16 cellular contexts compared by ENCODE assay signal in genomic region chr2:101930019-101930418, GRCh38.
DNase-seq lines count a peak whose midpoint lies in the region; ATAC-seq, FAIRE-seq and TF ChIP-seq lines count a peak whose summit lies in the region.
"Had no signal": no experiment of that assay in that cellular context is flagged by ENCODE, and none has a peak within 500 bp of the region (broad histone marks: within the 10 kb centered on the region; RNA-seq: fewer than 3 reads in every experiment).

No MANE protein-coding gene starts in this region.

- peaks cover 21% of the 10 kb centered on the region for H3K27me3 Mint-ChIP-seq in activated T-cell treated with anti-CD3 and anti-CD28 coated beads, Interleukin-2, amount 50 U/mL, for 24 hours

- peak; percentile 29 for FAIRE-seq in keratinocyte (lab: Jason Lieb, UNC)
- FAIRE-seq: A549, GM12892, H54 had no signal

- ATAC-seq in sciatic nerve = no peak
- ATAC-seq in GM19023 (IDR thresholded peaks at IDR 0.05; ENCODE audit: unreplicated experiment) = no peak
- ATAC-seq: A549, HCT116 had no signal

- H3K4me1 Mint-ChIP-seq in activated T-cell treated with anti-CD3 and anti-CD28 coated beads, Interleukin-2, amount 50 U/mL, for 24 hours (ENCODE audit: low read depth) = peaks cover 6% of the 10 kb centered on the region
- H3K4me1 Mint-ChIP-seq: CD8-positive, alpha-beta memory T cell had no signal

- TF ChIP-seq CTCF in keratinocyte (optimal IDR thresholded peaks at IDR 0.05 in 1 of 3, IDR thresholded peaks at IDR 0.05 in 1 of 3, conservative IDR thresholded peaks at IDR 0.05 in 1 of 3; ENCODE audit: extremely low read depth in 1 of 3, insufficient read depth in 2 of 3, low read length in 3 of 3) = no peak

- intact Hi-C loops in sciatic nerve (cut with DNase I) = no loop called here

- no peaks in the 10 kb centered on the region for H3K9me1 ChIP-seq in keratinocyte (ENCODE audit: control insufficient read depth, extremely low read depth, insufficient read depth, low read length)

- no peak overlapping the region for H3K4me3 Mint-ChIP-seq in activated T-cell treated with anti-CD3 and anti-CD28 coated beads, Interleukin-2, amount 50 U/mL, for 24 hours
- H3K4me3 Mint-ChIP-seq: CD8-positive, alpha-beta memory T cell had no signal

- no peaks in the 10 kb centered on the region for H4K20me1 ChIP-seq in keratinocyte (ENCODE audit: control insufficient read depth, extremely low read depth, insufficient read depth, low read length)

- no peak overlapping the region for H3K9ac ChIP-seq in keratinocyte (ENCODE audit: control insufficient read depth, extremely low read depth, insufficient read depth, low read length)

- no peak overlapping the region for H3K27ac ChIP-seq in keratinocyte (ENCODE audit: control insufficient read depth, insufficient read depth, low read length)
- H3K27ac ChIP-seq: A549 had no signal

- H3K4me1 ChIP-seq in keratinocyte (ENCODE audit: control insufficient read depth, extremely low read depth, insufficient read depth, low read length) = no peaks in the 10 kb centered on the region
- H3K4me1 ChIP-seq: A549, BE2C, Caco-2 had no signal

- DNase-seq in LoVo (ENCODE audit: low spot score) = peak; percentile 2
- peak; percentile 15 for DNase-seq in NCI-H2029 (lab: John Stamatoyannopoulos, UW)
- DNase-seq in keratinocyte (ENCODE audit: low read depth, low spot score) = no peak
- DNase-seq in renal cortical epithelial cell (ENCODE audit: low read depth) = peak; percentile 6
- no peak for DNase-seq in sciatic nerve (ENCODE audit: low spot score)
- DNase-seq in activated T-cell treated with anti-CD3 and anti-CD28 coated beads, Interleukin-2, amount 50 U/mL, for 24 hours = no peak
- DNase-seq: BE2C; Caco-2; CD8-positive, alpha-beta memory T cell; DND-41; GDM1 had no signal

- H3K36me3 Mint-ChIP-seq in activated T-cell treated with anti-CD3 and anti-CD28 coated beads, Interleukin-2, amount 50 U/mL, for 24 hours (ENCODE audit: low read depth) = peaks cover 3% of the 10 kb centered on the region

- H3K27ac Mint-ChIP-seq in activated T-cell treated with anti-CD3 and anti-CD28 coated beads, Interleukin-2, amount 50 U/mL, for 24 hours = no peak overlapping the region
- H3K27ac Mint-ChIP-seq: CD8-positive, alpha-beta memory T cell had no signal

- no peaks in the 10 kb centered on the region for H3K79me2 ChIP-seq in keratinocyte (ENCODE audit: control insufficient read depth, insufficient read depth, low read length)

- H2AFZ ChIP-seq in keratinocyte (ENCODE audit: control insufficient read depth, low read length) = no peak overlapping the region

- no peaks in the 10 kb centered on the region for H3K36me3 ChIP-seq in keratinocyte (ENCODE audit: control insufficient read depth in 2 of 2, extremely low read depth in 1 of 2, insufficient read depth in 2 of 2, low read length in 2 of 2)
- H3K36me3 ChIP-seq: BE2C had no signal

- no peaks in the 10 kb centered on the region for H3K27me3 ChIP-seq in keratinocyte (ENCODE audit: control insufficient read depth, extremely low read depth, insufficient read depth, low read length)
- H3K27me3 ChIP-seq: BE2C had no signal

- no peak overlapping the region for H3K4me2 ChIP-seq in keratinocyte (ENCODE audit: control insufficient read depth, extremely low read depth, insufficient read depth, low read depth, low read length)
- H3K4me2 ChIP-seq: A549 had no signal

- H3K9me3 Mint-ChIP-seq in activated T-cell treated with anti-CD3 and anti-CD28 coated beads, Interleukin-2, amount 50 U/mL, for 24 hours = peaks cover 22% of the 10 kb centered on the region

- H3K4me3 ChIP-seq in keratinocyte (ENCODE audit: control insufficient read depth in 2 of 3, extremely low read depth in 1 of 3, insufficient read depth in 2 of 3, low read depth in 1 of 3, low read length in 3 of 3) = no peak overlapping the region
- H3K4me3 ChIP-seq: A549 had no signal

- H3K9me3 ChIP-seq in keratinocyte (ENCODE audit: control insufficient read depth, low read depth, low read length) = peaks cover 8% of the 10 kb centered on the region
- H3K9me3 ChIP-seq: BE2C had no signal

- dilution Hi-C loops in keratinocyte (cut with MboI; ENCODE audit: extremely low pct_ligation_motif_present, low sequenced_read_pairs) = no loop called here

Comparison
In these comparisons a context has a peak if more than half of its experiments do, and no peak if none do; other contexts are left out.
1. DNase-seq: peak in LoVo (single experiment), NCI-H2029 (single experiment) and renal cortical epithelial cell (single experiment); none in keratinocyte (single experiment), sciatic nerve (single experiment) and activated T-cell treated with anti-CD3 and anti-CD28 coated beads, Interleukin-2, amount 50 U/mL, for 24 hours (single experiment).